11 cellular contexts compared by ENCODE assay signal in genomic region chr1:161594269-161594984, GRCh38. TPM values are rescaled to one million over a fixed set of nuclear protein-coding genes. Genes with fewer than 3 reads are reported as not detected.
DNase-seq lines count a peak whose midpoint lies in the region; ATAC-seq, FAIRE-seq and TF ChIP-seq lines count a peak whose summit lies in the region.
"Not testable (repeated sequence)": the region's sequence is repeated elsewhere in the genome, so short reads cannot be mapped to it uniquely, and the experiment has no call there.
"Had no signal": no experiment of that assay in that cellular context is flagged by ENCODE, and none has a peak within 500 bp of the region (broad histone marks: within the 10 kb centered on the region; RNA-seq: fewer than 3 reads in every experiment).

No MANE protein-coding gene starts in this region.

- H4K20me1 ChIP-seq in HepG2 (ENCODE audit: insufficient read depth, low read length); smooth muscle cell (ENCODE audit: low read depth): not testable (repeated sequence)

- TF ChIP-seq EP300 in HepG2 (IDR thresholded peaks at IDR 0.05; ENCODE audit: low read depth in 2 of 2, low read length in 2 of 2); HepG2 (CRISPR knock-in tag; IDR thresholded peaks at IDR 0.05; ENCODE audit: borderline replicate concordance): not testable (repeated sequence)

- peaks cover 72% of the 10 kb centered on the region for H3K36me3 Mint-ChIP-seq in dendritic cell treated with granulocyte-macrophage colony-stimulating factor and Interleukin-4, amounts not matched to agents 40 ng/mL and 50 ng/mL, for 4 days (ENCODE audit: low read depth)
- H3K36me3 Mint-ChIP-seq in nephron (ENCODE audit: low read depth) = not testable (repeated sequence)

- BruUV-seq in HepG2 (replicated peaks; lab: Mats Ljungman, UMichigan) = not testable (repeated sequence)

- H3K9me3 Mint-ChIP-seq in dendritic cell treated with granulocyte-macrophage colony-stimulating factor and Interleukin-4, amounts not matched to agents 40 ng/mL and 50 ng/mL, for 4 days; nephron: not testable (repeated sequence)

- ATAC-seq in left ventricle myocardium superior = peak; percentile 25
- ATAC-seq in HepG2 = peak; percentile 53

- H2AFZ ChIP-seq in HepG2 (ENCODE audit: low read length); smooth muscle cell (ENCODE audit: low read depth): not testable (repeated sequence)

- CTCF ChIA-PET in HepG2 (lab: Yijun Ruan, JAX; ENCODE audit: low intra/inter-chr PET ratio, low total read pairs) = not testable (repeated sequence)

- not testable (repeated sequence) for H3K27me3 ChIP-seq in HepG2 (ENCODE audit: control insufficient read depth in 1 of 2, insufficient read depth in 2 of 2, low read length in 2 of 2); smooth muscle cell (ENCODE audit: low read depth)

- not testable (repeated sequence) for TF ChIP-seq CTCF in HepG2 (CRISPR knock-in tag; IDR thresholded peaks at IDR 0.05); nephron (IDR thresholded peaks at IDR 0.05; ENCODE audit: unreplicated experiment in 3 of 3); smooth muscle cell (IDR thresholded peaks at IDR 0.05; ENCODE audit: borderline replicate concordance, insufficient read depth, poor library complexity, severe bottlenecking)

- POLR2A ChIA-PET in HepG2 (lab: Yijun Ruan, JAX) = not testable (repeated sequence)

- not testable (repeated sequence) for H3K9me3 ChIP-seq in HepG2 (ENCODE audit: low read length); smooth muscle cell (replicated peaks; ENCODE audit: low read depth)

- peaks cover 18% of the 10 kb centered on the region for H3K4me1 Mint-ChIP-seq in dendritic cell treated with granulocyte-macrophage colony-stimulating factor and Interleukin-4, amounts not matched to agents 40 ng/mL and 50 ng/mL, for 4 days (ENCODE audit: low read depth)
- H3K4me1 Mint-ChIP-seq in nephron = peaks cover 15% of the 10 kb centered on the region

- not testable (repeated sequence) for H3K4me1 ChIP-seq in HepG2 (ENCODE audit: insufficient read depth, low read length); smooth muscle cell (ENCODE audit: low read depth)

- TF ChIP-seq POLR2A in H54 (IDR thresholded peaks at IDR 0.05; ENCODE audit: low read depth, low read length); HepG2 (IDR thresholded peaks at IDR 0.05; ENCODE audit: insufficient read depth in 1 of 2, low read depth in 2 of 2, low read length in 2 of 2): not testable (repeated sequence)

- not testable (repeated sequence) for H3K4me3 ChIP-seq in HepG2 (replicated peaks in 1 of 3; ENCODE audit: insufficient read depth in 1 of 3, low read depth in 2 of 3, low read length in 3 of 3); smooth muscle cell

- H3K36me3 ChIP-seq in HepG2 (replicated peaks in 1 of 2; ENCODE audit: control insufficient read depth in 1 of 2, insufficient read depth in 2 of 2, low read length in 2 of 2); smooth muscle cell (ENCODE audit: low read depth): not testable (repeated sequence)

- H3K4me3 Mint-ChIP-seq in dendritic cell treated with granulocyte-macrophage colony-stimulating factor and Interleukin-4, amounts not matched to agents 40 ng/mL and 50 ng/mL, for 4 days; nephron: not testable (repeated sequence)

- peak; percentile 30 for FAIRE-seq in H54 (lab: Jason Lieb, UNC)
- not testable (repeated sequence) for FAIRE-seq in HepG2 (lab: Jason Lieb, UNC)

- not testable (repeated sequence) for H3K9ac ChIP-seq in HepG2 (ENCODE audit: insufficient read depth, low read depth, low read length); smooth muscle cell (ENCODE audit: low read depth)

- H3K79me2 ChIP-seq in HepG2 (ENCODE audit: insufficient read depth, low read length); smooth muscle cell (ENCODE audit: low read depth): not testable (repeated sequence)

- in situ Hi-C loops in SK-MEL-5 (cut with HindIII; ENCODE audit: low pct_unique_long_range_greater_than_20kb, low sequenced_read_pairs); HepG2 (cut with HindIII; ENCODE audit: extremely low pct_ligation_motif_present, low pct_unique_long_range_greater_than_20kb): not testable (repeated sequence)

- not testable (repeated sequence) for TF ChIP-seq RAD21 in HepG2 (CRISPR knock-in tag; IDR thresholded peaks at IDR 0.05)

- peak overlapping the region; percentile 16 for H3K27ac Mint-ChIP-seq in dendritic cell treated with granulocyte-macrophage colony-stimulating factor and Interleukin-4, amounts not matched to agents 40 ng/mL and 50 ng/mL, for 4 days
- H3K27ac Mint-ChIP-seq in nephron = peak overlapping the region in 2 of 3 experiments; percentile 64 to 87

- peaks cover 17% of the 10 kb centered on the region for H3K27me3 Mint-ChIP-seq in dendritic cell treated with granulocyte-macrophage colony-stimulating factor and Interleukin-4, amounts not matched to agents 40 ng/mL and 50 ng/mL, for 4 days
- peaks cover 13% of the 10 kb centered on the region for H3K27me3 Mint-ChIP-seq in nephron (ENCODE audit: low read depth)

- intact Hi-C loops in dendritic cell treated with granulocyte-macrophage colony-stimulating factor and Interleukin-4, amounts not matched to agents 40 ng/mL and 50 ng/mL, for 4 days (cut with micrococcal nuclease); left ventricle myocardium superior (cut with micrococcal nuclease); HepG2 (cut with micrococcal nuclease; ENCODE audit: unreplicated experiment): not testable (repeated sequence)

- not testable (repeated sequence) for H3K4me2 ChIP-seq in HepG2 (ENCODE audit: low read depth, low read length)
- H3K4me2 ChIP-seq in smooth muscle cell = peak overlapping the region; percentile 11

- WGBS in HepG2 (ENCODE audit: low lambda C conversion rate) = 0% methylated on average over 1 of the region's 4 CpGs
- WGBS in smooth muscle cell (ENCODE audit: low lambda C conversion rate) = 31% methylated on average over 4 of the region's 4 CpGs

- not testable (repeated sequence) for H3F3A ChIP-seq in smooth muscle cell (ENCODE audit: low read depth)

- DNase-seq in H54 (ENCODE audit: insufficient read length, low spot score); left ventricle myocardium superior; HepG2 (ENCODE audit: low spot score); smooth muscle cell (lab: John Stamatoyannopoulos, UW; ENCODE audit: unreplicated experiment): not testable (repeated sequence)
- DNase-seq in SK-MEL-5 (ENCODE audit: low read depth, low spot score) = peak; percentile 94

- H3K27ac ChIP-seq in HepG2 (ENCODE audit: extremely low read length, insufficient read depth, low read length); smooth muscle cell (ENCODE audit: low read depth): not testable (repeated sequence)

RNA-seq across cellular contexts. Expression of gene FCGR3B, which starts 36.5 kb away (rescaled TPM):
- not detected in 2 replicates for total RNA-seq in SK-MEL-5 (2014; rRNA removed; shearing (Covaris generic))
- polyA plus RNA-seq in SK-MEL-5 (2015; cell fraction: cytosol; rRNA removed) = not detected in 2 replicates
- polyA plus RNA-seq in SK-MEL-5 (2015; cell fraction: nucleus; rRNA removed) = not detected in 2 replicates
- total RNA-seq in left ventricle myocardium superior = 3.3 TPM
- total RNA-seq in HepG2 (2016; rRNA removed; fragmentation: Illumina TruSeq; extraction: Trizol) = not detected in 2 replicates
- total RNA-seq in HepG2 (2016; cell fraction: cytosol; rRNA removed; fragmentation: Illumina TruSeq; extraction: Trizol; ENCODE audit: low read depth) = not detected in 2 replicates
- not detected in 2 replicates for total RNA-seq in HepG2 (2016; cell fraction: insoluble cytoplasmic fraction; rRNA removed; fragmentation: Illumina TruSeq; extraction: Trizol)
- not detected in 2 replicates for total RNA-seq in HepG2 (2016; cell fraction: membrane; rRNA removed; fragmentation: Illumina TruSeq; extraction: Trizol)
- total RNA-seq in HepG2 (2016; cell fraction: nucleus; rRNA removed; fragmentation: Illumina TruSeq; extraction: Trizol) = not detected in 2 replicates
- not detected in 2 replicates for polyA plus RNA-seq in HepG2 (2011; rRNA removed)
- not detected in 2 replicates for polyA plus RNA-seq in HepG2 (2011; cell fraction: cytosol; rRNA removed)
- polyA plus RNA-seq in HepG2 (2011; cell fraction: nucleus; rRNA removed) = not detected in 2 replicates
- not detected in 2 replicates for polyA plus RNA-seq in HepG2 (2012)
- polyA plus RNA-seq in HepG2 (2016; cell fraction: cytosol; fragmentation: Illumina TruSeq; extraction: Trizol; ENCODE audit: low read depth) = not detected in 2 replicates
- not detected in 2 replicates for polyA plus RNA-seq in HepG2 (2016; cell fraction: insoluble cytoplasmic fraction; fragmentation: Illumina TruSeq; extraction: Trizol; ENCODE audit: low read depth)
- not detected in 2 replicates for polyA plus RNA-seq in HepG2 (2016; cell fraction: membrane; fragmentation: Illumina TruSeq; extraction: Trizol; ENCODE audit: low read depth)
- not detected in 2 replicates for polyA plus RNA-seq in HepG2 (2016; cell fraction: nucleus; fragmentation: Illumina TruSeq; extraction: Trizol; ENCODE audit: insufficient read depth, low read depth)
- polyA minus RNA-seq in HepG2 (2011; rRNA and poly(A)+ RNA removed; ENCODE audit: low replicate concordance) = not detected in 2 replicates
- not detected in 2 replicates for polyA minus RNA-seq in HepG2 (2011; cell fraction: cytosol; rRNA and poly(A)+ RNA removed)
- not detected in 2 replicates for polyA minus RNA-seq in HepG2 (2011; cell fraction: nucleus; rRNA and poly(A)+ RNA removed)
- total RNA-seq in smooth muscle cell = 1.5 TPM in 1 of 2 replicates, not detected in the other
- polyA plus RNA-seq in smooth muscle cell = 1.8 TPM in 1 of 2 replicates, not detected in the other
- total RNA-seq: CD4-positive, alpha-beta T cell; H7; MCF 10A had no signal
- polyA plus RNA-seq: A549 had no signal

RNA-seq across cellular contexts. Expression of gene FCGR3A, which starts 44.8 kb away (rescaled TPM):
- not detected in 2 replicates for total RNA-seq in SK-MEL-5 (2014; rRNA removed; shearing (Covaris generic))
- polyA plus RNA-seq in SK-MEL-5 (2015; cell fraction: cytosol; rRNA removed) = not detected in 2 replicates
- not detected in 2 replicates for polyA plus RNA-seq in SK-MEL-5 (2015; cell fraction: nucleus; rRNA removed)
- total RNA-seq in left ventricle myocardium superior (19.9 TPM), HepG2 (2016; rRNA removed; fragmentation: Illumina TruSeq; extraction: Trizol) (not detected in 2 replicates), smooth muscle cell (not detected in 2 replicates)
- not detected in 2 replicates for total RNA-seq in HepG2 (2016; cell fraction: cytosol; rRNA removed; fragmentation: Illumina TruSeq; extraction: Trizol; ENCODE audit: low read depth)
- not detected in 2 replicates for total RNA-seq in HepG2 (2016; cell fraction: insoluble cytoplasmic fraction; rRNA removed; fragmentation: Illumina TruSeq; extraction: Trizol)
- total RNA-seq in HepG2 (2016; cell fraction: membrane; rRNA removed; fragmentation: Illumina TruSeq; extraction: Trizol) = not detected in 2 replicates
- total RNA-seq in HepG2 (2016; cell fraction: nucleus; rRNA removed; fragmentation: Illumina TruSeq; extraction: Trizol) = not detected in 2 replicates
- polyA plus RNA-seq in HepG2 (2011; rRNA removed) (not detected in 2 replicates), smooth muscle cell (0.09 TPM in 1 of 2 replicates, not detected in the other)
- not detected in 2 replicates for polyA plus RNA-seq in HepG2 (2011; cell fraction: cytosol; rRNA removed)
- not detected in 2 replicates for polyA plus RNA-seq in HepG2 (2011; cell fraction: nucleus; rRNA removed)
- polyA plus RNA-seq in HepG2 (2012) = not detected in 2 replicates
- not detected in 2 replicates for polyA plus RNA-seq in HepG2 (2016; cell fraction: cytosol; fragmentation: Illumina TruSeq; extraction: Trizol; ENCODE audit: low read depth)
- not detected in 2 replicates for polyA plus RNA-seq in HepG2 (2016; cell fraction: insoluble cytoplasmic fraction; fragmentation: Illumina TruSeq; extraction: Trizol; ENCODE audit: low read depth)
- not detected in 2 replicates for polyA plus RNA-seq in HepG2 (2016; cell fraction: membrane; fragmentation: Illumina TruSeq; extraction: Trizol; ENCODE audit: low read depth)
- polyA plus RNA-seq in HepG2 (2016; cell fraction: nucleus; fragmentation: Illumina TruSeq; extraction: Trizol; ENCODE audit: insufficient read depth, low read depth) = not detected in 2 replicates
- polyA minus RNA-seq in HepG2 (2011; rRNA and poly(A)+ RNA removed; ENCODE audit: low replicate concordance) = not detected in 2 replicates
- polyA minus RNA-seq in HepG2 (2011; cell fraction: cytosol; rRNA and poly(A)+ RNA removed) = not detected in 2 replicates
- not detected in 2 replicates for polyA minus RNA-seq in HepG2 (2011; cell fraction: nucleus; rRNA and poly(A)+ RNA removed)
- total RNA-seq: H7, MCF 10A had no signal
- polyA plus RNA-seq: A549 had no signal

Comparison
In these comparisons a context has a peak if more than half of its experiments do, and no peak if none do; other contexts are left out.
1. RNA of gene FCGR3A, which starts 44.8 kb away (total RNA-seq): 19.9 TPM in left ventricle myocardium superior (single experiment); not detected in SK-MEL-5, not detected in HepG2 and not detected in smooth muscle cell; every median in the first group is over 10 times any median in the second.